Comparison of ENCODE assay signal across 9 cellular contexts in the genomic region with DNA sequence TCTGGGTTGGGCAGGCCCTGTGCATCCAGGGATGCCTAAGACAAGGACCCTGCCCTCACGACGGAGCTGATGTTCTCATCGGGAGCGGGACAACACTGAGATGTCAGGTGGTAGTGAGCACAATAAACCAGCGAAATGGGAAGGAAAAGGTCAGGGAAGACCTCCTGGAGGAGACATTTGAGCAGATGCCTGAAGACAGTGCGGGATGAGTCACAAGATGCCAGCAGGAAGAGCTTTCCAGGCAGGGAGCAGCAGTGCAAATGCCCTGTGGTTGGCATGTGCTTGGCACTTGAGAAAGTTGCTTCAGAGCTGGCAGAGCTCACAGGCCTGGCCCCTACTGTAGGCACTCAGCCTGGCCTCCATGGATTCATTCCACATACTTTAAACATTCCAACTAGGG. TPM values are rescaled to one million over a fixed set of nuclear protein-coding genes. Genes with fewer than 3 reads are reported as not detected.
"Had no signal": no experiment of that assay in that cellular context is flagged by ENCODE, and none has a peak within 500 bp of the region (broad histone marks: within the 10 kb centered on the region; RNA-seq: fewer than 3 reads in every experiment).

No MANE protein-coding gene starts in this region.

RNA-seq across cellular contexts. Expression of a gene that starts 28.5 kb away (rescaled TPM):
- total RNA-seq: activated CD4-positive, alpha-beta memory T cell treated with anti-CD3 and anti-CD28 coated beads, Interleukin-2, amount 10 ng/mL, durations not matched to agents 7 days and 5 days; activated CD4-positive, alpha-beta T cell treated with anti-CD3 and anti-CD28 coated beads for 36 hours; activated CD4-positive, alpha-beta T cell treated with anti-CD3 and anti-CD28 coated beads, Interleukin-2, amount 10 ng/mL, durations not matched to agents 7 days and 5 days; activated CD8-positive, alpha-beta memory T cell treated with anti-CD3 and anti-CD28 coated beads, Interleukin-2, amount 10 ng/mL, durations not matched to agents 7 days and 5 days; activated CD8-positive, alpha-beta T cell treated with anti-CD3 and anti-CD28 coated beads, Interleukin-2, amount 10 ng/mL, durations not matched to agents 7 days and 5 days; activated naive CD8-positive, alpha-beta T cell treated with anti-CD3 and anti-CD28 coated beads, Interleukin-2, amount 10 ng/mL, durations not matched to agents 7 days and 5 days; activated T-helper 2 cell treated with anti-CD3 and anti-CD28 coated beads, Interferon-gamma antibody, Interleukin-2, Interleukin-4, amounts not matched to agents 10 μg/mL and 5 μg/mL and 100 μg/mL, durations not matched to agents 14 hours and 24 hours and 36 hours; T-helper 1 cell treated with Interleukin-12 subunit alpha and Interleukin-12 subunit beta and Interleukin-4 antibody, amounts not matched to agents 30 ng/mL and 1 ng/mL, for 36 hours; T-helper 2 cell treated with Interferon-gamma antibody and Interleukin-4, amounts not matched to agents 100 ng/mL and 5 ng/mL, for 36 hours had no signal
